Comparison of ENCODE assay signal across 18 cellular contexts in genomic region chr6:14423955-14424354, GRCh38.
"Had no signal": no experiment of that assay in that cellular context is flagged by ENCODE, and none has a peak within 500 bp of the region (broad histone marks: within the 10 kb centered on the region; RNA-seq: fewer than 3 reads in every experiment).

No MANE protein-coding gene starts in this region.

- H3K27ac Mint-ChIP-seq: dendritic cell treated with granulocyte-macrophage colony-stimulating factor and Interleukin-4, amounts not matched to agents 40 ng/mL and 50 ng/mL, for 4 days; memory B cell; naive thymus-derived CD8-positive, alpha-beta T cell; T-helper 1 cell treated with Interleukin-12 subunit alpha and Interleukin-12 subunit beta and Interleukin-4 antibody, amounts not matched to agents 30 μg/mL and 1 μg/mL, for 36 hours had no signal

- H3K4me3 ChIP-seq: ascending aorta, breast epithelium, sigmoid colon, spleen, testis, upper lobe of right lung had no signal

- H3K36me3 ChIP-seq: ascending aorta, breast epithelium, sigmoid colon, spleen, upper lobe of right lung had no signal

- ATAC-seq: naive thymus-derived CD8-positive, alpha-beta T cell; upper lobe of right lung had no signal

- H3K9me3 Mint-ChIP-seq: dendritic cell treated with granulocyte-macrophage colony-stimulating factor and Interleukin-4, amounts not matched to agents 40 ng/mL and 50 ng/mL, for 4 days; memory B cell; naive thymus-derived CD8-positive, alpha-beta T cell; T-helper 1 cell treated with Interleukin-12 subunit alpha and Interleukin-12 subunit beta and Interleukin-4 antibody, amounts not matched to agents 30 μg/mL and 1 μg/mL, for 36 hours had no signal

- H3K4me1 ChIP-seq: ascending aorta, breast epithelium, parathyroid adenoma, sigmoid colon, testis, upper lobe of right lung had no signal

- H3K9me3 ChIP-seq: ascending aorta, breast epithelium, sigmoid colon, spleen, testis, upper lobe of right lung had no signal

- H3K27me3 ChIP-seq: ascending aorta, breast epithelium, sigmoid colon, spleen, testis, upper lobe of right lung had no signal

- DNase-seq: effector memory CD4-positive, alpha-beta T cell; foreskin fibroblast; glutamatergic neuron; left ventricle myocardium superior; naive thymus-derived CD8-positive, alpha-beta T cell; RPMI8226; sigmoid colon; spleen; stimulated activated CD4-positive, alpha-beta T cell treated with anti-CD3 and anti-CD28 coated beads, Interleukin-1b, Interleukin-23, amount 100 ng/mL, for 48 hours; stimulated activated naive CD4-positive, alpha-beta T cell treated with Interleukin-2 at 50 U/mL for 16 hours; testis; upper lobe of right lung had no signal

- H3K27me3 Mint-ChIP-seq: memory B cell had no signal

- H3K4me3 Mint-ChIP-seq: dendritic cell treated with granulocyte-macrophage colony-stimulating factor and Interleukin-4, amounts not matched to agents 40 ng/mL and 50 ng/mL, for 4 days; memory B cell; naive thymus-derived CD8-positive, alpha-beta T cell; T-helper 1 cell treated with Interleukin-12 subunit alpha and Interleukin-12 subunit beta and Interleukin-4 antibody, amounts not matched to agents 30 μg/mL and 1 μg/mL, for 36 hours had no signal

- H3K27ac ChIP-seq: ascending aorta, breast epithelium, parathyroid adenoma, sigmoid colon, spleen, testis, upper lobe of right lung had no signal
